ENCODE assay signal across 1 cellular context in genomic region chr12:124506145-124506831, GRCh38.
A peak's percentile ranks its signal among the peaks of the same experiment; 100 is the strongest.
TF ChIP-seq lines count a peak whose summit lies in the region.

No MANE protein-coding gene starts in this region.

TF ChIP-seq in HEK293, 187 proteins besides CTCF, POLR2A, EP300 and RAD21 (continued from another document):
- TF ChIP-seq ZNF362 (tag by site-specific recombination; IDR thresholded peaks at IDR 0.05) (peak; percentile 32; the same call in 1 of the 2 replicates), ZNF449 (tag by site-specific recombination; IDR thresholded peaks at IDR 0.05) (0 out of 2 replicates have a peak, but pooled peaks have one; percentile 32), ZNF629 (tag by site-specific recombination; IDR thresholded peaks at IDR 0.05) (0 out of 2 replicates have a peak, but pooled peaks have one; percentile 55), ZNF692 (tag by site-specific recombination; IDR thresholded peaks at IDR 0.05) (peak; percentile 25; the same call in 1 of the 2 replicates), REPIN1 (tag by site-specific recombination; IDR thresholded peaks at IDR 0.05; ENCODE audit: low read depth) (no peak), ZNF768 (tag by site-specific recombination; IDR thresholded peaks at IDR 0.05) (0 out of 2 replicates have a peak, but pooled peaks have one; percentile 16), ZNF513 (tag by site-specific recombination; IDR thresholded peaks at IDR 0.05) (peak; percentile 53), SP7 (tag by site-specific recombination; IDR thresholded peaks at IDR 0.05) (peak; percentile 88), PRDM10 (tag by site-specific recombination; IDR thresholded peaks at IDR 0.05) (peak; percentile 94), SALL2 (tag by site-specific recombination; IDR thresholded peaks at IDR 0.05; ENCODE audit: borderline replicate concordance) (no peak), ZNF398 (tag by site-specific recombination; IDR thresholded peaks at IDR 0.05) (peak; percentile 93), FEZF1 (tag by site-specific recombination; IDR thresholded peaks at IDR 0.05) (peak; percentile 17; the same call in 1 of the 2 replicates), ZNF600 (tag by site-specific recombination; IDR thresholded peaks at IDR 0.05) (peak; percentile 95), SP2 (tag by site-specific recombination; IDR thresholded peaks at IDR 0.05) (peak; percentile 44), ZNF157 (tag by site-specific recombination; IDR thresholded peaks at IDR 0.05) (0 out of 2 replicates have a peak, but pooled peaks have one; percentile 4), ZNF394 (tag by site-specific recombination; IDR thresholded peaks at IDR 0.05; ENCODE audit: borderline replicate concordance) (0 out of 2 replicates have a peak, but pooled peaks have one; percentile 23), HIC1 (tag by site-specific recombination; IDR thresholded peaks at IDR 0.05) (peak; percentile 89), ZNF843 (tag by site-specific recombination; IDR thresholded peaks at IDR 0.05) (peak; percentile 39; the same call in 1 of the 2 replicates), ZNF24 (tag by site-specific recombination; IDR thresholded peaks at IDR 0.05) (peak; percentile 73; the same call in 1 of the 2 replicates), OSR2 (tag by site-specific recombination; IDR thresholded peaks at IDR 0.05) (peak; percentile 28; the same call in 1 of the 2 replicates), PRDM6 (tag by site-specific recombination; IDR thresholded peaks at IDR 0.05) (0 out of 2 replicates have a peak, but pooled peaks have one; percentile 26), ZSCAN30 (tag by site-specific recombination; IDR thresholded peaks at IDR 0.05) (no peak), ZNF146 (tag by site-specific recombination; IDR thresholded peaks at IDR 0.05) (0 out of 2 replicates have a peak, but pooled peaks have one; percentile 2), ZXDB (tag by site-specific recombination; IDR thresholded peaks at IDR 0.05) (peak; percentile 44; the same call in 1 of the 2 replicates), IKZF3 (tag by site-specific recombination; IDR thresholded peaks at IDR 0.05) (peak; percentile 66), KLF1 (tag by site-specific recombination; IDR thresholded peaks at IDR 0.05) (peak; percentile 74), ZNF639 (tag by site-specific recombination; IDR thresholded peaks at IDR 0.05) (no peak), ZNF2 (tag by site-specific recombination; IDR thresholded peaks at IDR 0.05) (peak; percentile 16; the same call in 1 of the 2 replicates), ZNF423 (tag by site-specific recombination; IDR thresholded peaks at IDR 0.05) (peak; percentile 78), ZNF404 (tag by site-specific recombination; IDR thresholded peaks at IDR 0.05) (no peak), KLF17 (tag by site-specific recombination; IDR thresholded peaks at IDR 0.05) (peak; percentile 92)
